ENCODE assay signal across 21 cellular contexts in genomic region chr13:56909896-56910600, GRCh38.
"Had no signal": no experiment of that assay in that cellular context is flagged by ENCODE, and none has a peak within 500 bp of the region (broad histone marks: within the 10 kb centered on the region; RNA-seq: fewer than 3 reads in every experiment).

No MANE protein-coding gene starts in this region.

- DNase-seq: activated CD4-positive, alpha-beta T cell treated with anti-CD3 and anti-CD28 coated beads, Interleukin-2, amount 10 ng/mL, durations not matched to agents 24 days and 14 days; activated CD4-positive, alpha-beta T cell treated with anti-CD3 and anti-CD28 coated beads, Interleukin-2, amount 50 U/mL, for 48 hours; activated CD4-positive, CD25-positive, alpha-beta regulatory T cell treated with anti-CD3 and anti-CD28 coated beads, Interleukin-2, amount 50 U/mL, for 72 hours; activated CD8-positive, alpha-beta memory T cell treated with anti-CD3 and anti-CD28 coated beads, Interleukin-2, amount 10 ng/mL, durations not matched to agents 7 days and 5 days; activated effector memory CD4-positive, alpha-beta T cell treated with Interleukin-2 at 50 U/mL for 16 hours; activated naive CD4-positive, alpha-beta T cell; activated T-cell treated with anti-CD3 and anti-CD28 coated beads, Interleukin-2, amount 50 U/mL, for 24 hours; aorta; central memory CD4-positive, alpha-beta T cell; Kasumi-1; KBM-7; NCI-H1105 treated with DMSO at 0.1 percent for 48 hours; NCI-H1436 treated with DMSO at 0.1 percent for 48 hours; NCI-H187; NCI-H2081; NCI-H524; NCI-H774; OCI-M1; SHP77 treated with DMSO at 0.1 percent for 48 hours; T-helper 17 cell; T-helper 9 cell had no signal
